ENCODE assay signal across 18 cellular contexts in genomic region chr10:128156999-128157755, GRCh38.
"Had no signal": no experiment of that assay in that cellular context is flagged by ENCODE, and none has a peak within 500 bp of the region (broad histone marks: within the 10 kb centered on the region; RNA-seq: fewer than 3 reads in every experiment).

No MANE protein-coding gene starts in this region.

- ATAC-seq: activated naive CD8-positive, alpha-beta T cell treated with anti-CD3 and anti-CD28 coated beads, Interleukin-2, amount 50 U/mL, for 24 hours; activated T-helper 17 cell treated with anti-CD3 and anti-CD28 coated beads, Interleukin-2, amount 50 U/mL, for 72 hours; gastroesophageal sphincter; left ventricle myocardium superior; natural killer cell treated with Interleukin-12 subunit alpha and Interleukin-12 subunit beta and Interleukin-15 and Interleukin-18, amount 100 ng/mL, for 72 hours; sciatic nerve; stimulated activated effector memory CD8-positive, alpha-beta T cell treated with anti-CD3 and anti-CD28 coated beads, Interleukin-12 subunit alpha, Interleukin-12 subunit beta, amount 100 ng/mL, for 72 hours had no signal

- H3K9me3 ChIP-seq: breast epithelium, gastroesophageal sphincter, uterus had no signal

- H3K4me3 ChIP-seq: breast epithelium, gastroesophageal sphincter, uterus had no signal

- H3K4me1 ChIP-seq: breast epithelium, gastroesophageal sphincter, uterus had no signal

- H3K36me3 ChIP-seq: breast epithelium, gastroesophageal sphincter, uterus had no signal

- DNase-seq: activated CD4-positive, CD25-positive, alpha-beta regulatory T cell treated with anti-CD3 and anti-CD28 coated beads, Interleukin-2, amount 50 U/mL, for 72 hours; activated naive CD4-positive, alpha-beta T cell treated with Interleukin-2 at 50 U/mL for 16 hours; activated naive CD8-positive, alpha-beta T cell treated with anti-CD3 and anti-CD28 coated beads, Interleukin-2, amount 50 U/mL, for 24 hours; aorta; erythroblast; left ventricle myocardium superior; mesenchymal stem cell; nucleus accumbens; posterior cingulate gyrus; stimulated activated CD4-positive, alpha-beta T cell treated with anti-CD3 and anti-CD28 coated beads, Interleukin-12 subunit alpha, Interleukin-12 subunit beta, amount 100 ng/mL, for 4 hours; stimulated activated CD4-positive, alpha-beta T cell treated with anti-CD3 and anti-CD28 coated beads, Interleukin-2, amount 100 ng/mL, for 24 hours; uterus had no signal

- H3K27ac ChIP-seq: breast epithelium, gastroesophageal sphincter, uterus had no signal
